In genomic region chr20:48156521-48156920, GRCh38 we compare ENCODE assay signal across 28 cellular contexts.
"Had no signal": no experiment of that assay in that cellular context is flagged by ENCODE, and none has a peak within 500 bp of the region (broad histone marks: within the 10 kb centered on the region; RNA-seq: fewer than 3 reads in every experiment).

No MANE protein-coding gene starts in this region.

- ATAC-seq: activated CD4-positive, CD25-positive, alpha-beta regulatory T cell treated with anti-CD3 and anti-CD28 coated beads, Interleukin-2, amount 50 U/mL, for 24 hours; activated CD8-positive, alpha-beta T cell treated with anti-CD3 and anti-CD28 coated beads for 36 hours; activated naive CD8-positive, alpha-beta T cell treated with anti-CD3 and anti-CD28 coated beads, Interleukin-2, amount 50 U/mL, for 24 hours; body of pancreas; gastroesophageal sphincter; heart right ventricle; T-helper 17 cell had no signal

- DNase-seq: activated B cell treated with CpG ODN at 0.5 μM for 24 hours; activated CD4-positive, alpha-beta T cell treated with anti-CD3 and anti-CD28 coated beads for 48 hours; activated CD4-positive, alpha-beta T cell treated with anti-CD3 and anti-CD28 coated beads, Interleukin-2, amount 50 U/mL, for 1 hour; activated CD4-positive, alpha-beta T cell treated with anti-CD3 and anti-CD28 coated beads, Interleukin-2, amount 50 U/mL, for 48 hours; activated CD8-positive, alpha-beta memory T cell treated with anti-CD3 and anti-CD28 coated beads for 24 hours; activated CD8-positive, alpha-beta T cell treated with anti-CD3 and anti-CD28 coated beads for 36 hours; activated effector memory CD4-positive, alpha-beta T cell treated with anti-CD3 and anti-CD28 coated beads, Interleukin-2, amount 50 U/mL, for 16 hours; activated naive CD4-positive, alpha-beta T cell treated with anti-CD3 and anti-CD28 coated beads for 36 hours; activated naive CD8-positive, alpha-beta T cell treated with anti-CD3 and anti-CD28 coated beads for 36 hours; activated naive CD8-positive, alpha-beta T cell treated with anti-CD3 and anti-CD28 coated beads, Interleukin-2, amount 50 U/mL, for 24 hours; activated T-cell treated with anti-CD3 and anti-CD28 coated beads, Interleukin-2, amount 50 U/mL, for 48 hours; adrenal gland; amygdala; aorta; body of pancreas; dorsolateral prefrontal cortex; effector memory CD4-positive, alpha-beta T cell; endodermal cell; esophagus squamous epithelium; foreskin melanocyte; heart right ventricle; T-helper 1 cell; T-helper 17 cell; T1000; WERI-Rb-1 had no signal

- H3K27ac ChIP-seq: adrenal gland, body of pancreas, coronary artery, dorsolateral prefrontal cortex, esophagus squamous epithelium, gastroesophageal sphincter, heart right ventricle, WERI-Rb-1 had no signal

- H3K4me3 ChIP-seq: adrenal gland, body of pancreas, coronary artery, dorsolateral prefrontal cortex, esophagus squamous epithelium, gastroesophageal sphincter, heart right ventricle had no signal

- H3K9me3 ChIP-seq: adrenal gland had no signal

- H3K36me3 ChIP-seq: adrenal gland, esophagus squamous epithelium, gastroesophageal sphincter, heart right ventricle, WERI-Rb-1 had no signal

- H3K4me1 ChIP-seq: adrenal gland, body of pancreas, gastroesophageal sphincter, heart right ventricle had no signal

- H3K27me3 ChIP-seq: adrenal gland, body of pancreas, dorsolateral prefrontal cortex, gastroesophageal sphincter had no signal
